In genomic region chr6:154768280-154768679, GRCh38 we compare ENCODE assay signal across 23 cellular contexts.
"Had no signal": no experiment of that assay in that cellular context is flagged by ENCODE, and none has a peak within 500 bp of the region (broad histone marks: within the 10 kb centered on the region; RNA-seq: fewer than 3 reads in every experiment).

No MANE protein-coding gene starts in this region.

- H3K4me3 ChIP-seq: SK-N-MC had no signal

- H3K27ac ChIP-seq: SK-N-MC, VCaP had no signal

- DNase-seq: activated CD4-positive, alpha-beta T cell treated with anti-CD3 and anti-CD28 coated beads for 4 hours; activated CD8-positive, alpha-beta memory T cell treated with anti-CD3 and anti-CD28 coated beads, Interleukin-2, amount 50 U/mL, for 4 hours; activated CD8-positive, alpha-beta T cell treated with anti-CD3 and anti-CD28 coated beads for 36 hours; activated naive CD4-positive, alpha-beta T cell treated with anti-CD3 and anti-CD28 coated beads, Interleukin-2, amount 50 U/mL, for 16 hours; activated T-cell treated with anti-CD3 and anti-CD28 coated beads, Interleukin-2, amount 50 U/mL, for 72 hours; amygdala; MM.1S; NCI-H1105; NCI-H1436; NCI-H187; NCI-H2081; NCI-H510A treated with DMSO at 0.1 percent for 48 hours; NCI-H69; NK-92 treated with Interleukin-12 subunit alpha and Interleukin-12 subunit beta, amount 100 ng/mL, for 24 hours; OCI-M1; RPMI8226; T-cell had no signal

- H3K4me3 Mint-ChIP-seq: activated CD8-positive, alpha-beta T cell treated with anti-CD3 and anti-CD28 coated beads for 36 hours; activated T-cell treated with anti-CD3 and anti-CD28 coated beads, Interleukin-2, amount 50 U/mL, for 72 hours; brain; central memory CD8-positive, alpha-beta T cell; T-cell had no signal

- H3K27me3 Mint-ChIP-seq: activated CD8-positive, alpha-beta T cell treated with anti-CD3 and anti-CD28 coated beads for 36 hours; brain; central memory CD8-positive, alpha-beta T cell; T-cell had no signal

- ATAC-seq: activated CD8-positive, alpha-beta T cell treated with anti-CD3 and anti-CD28 coated beads for 36 hours; activated T-cell treated with anti-CD3 and anti-CD28 coated beads, Interleukin-2, amount 50 U/mL, for 72 hours; Panc1; Right ventricle myocardium inferior; T-cell had no signal

- H3K9me3 Mint-ChIP-seq: activated T-cell treated with anti-CD3 and anti-CD28 coated beads, Interleukin-2, amount 50 U/mL, for 72 hours; central memory CD8-positive, alpha-beta T cell; T-cell had no signal

- H3K27ac Mint-ChIP-seq: activated CD8-positive, alpha-beta T cell treated with anti-CD3 and anti-CD28 coated beads for 36 hours; brain; T-cell had no signal
